Comparison of ENCODE assay signal across 31 cellular contexts in genomic region chr18:34746614-34747013, GRCh38. TPM values are rescaled to one million over a fixed set of nuclear protein-coding genes. Genes with fewer than 3 reads are reported as not detected.
"Had no signal": no experiment of that assay in that cellular context is flagged by ENCODE, and none has a peak within 500 bp of the region (broad histone marks: within the 10 kb centered on the region; RNA-seq: fewer than 3 reads in every experiment).

No MANE protein-coding gene starts in this region.

- H3K4me3 Mint-ChIP-seq: activated CD4-positive, alpha-beta memory T cell treated with anti-CD3 and anti-CD28 coated beads for 36 hours; activated CD4-positive, alpha-beta T cell treated with anti-CD3 and anti-CD28 coated beads, Interleukin-2, amount 10 ng/mL, durations not matched to agents 24 days and 14 days; activated naive CD4-positive, alpha-beta T cell treated with anti-CD3 and anti-CD28 coated beads, Interleukin-2, amount 10 ng/mL, durations not matched to agents 7 days and 5 days; activated naive CD8-positive, alpha-beta T cell treated with anti-CD3 and anti-CD28 coated beads, Interleukin-2, amount 10 ng/mL, durations not matched to agents 7 days and 5 days; activated T-helper 1 cell treated with anti-CD3 and anti-CD28 coated beads, Interleukin-12 subunit alpha, Interleukin-12 subunit beta, Interleukin-2, Interleukin-4 antibody, amounts not matched to agents 30 ng/mL and 10 ng/mL and 1 ng/mL, durations not matched to agents 14 hours and 24 hours and 36 hours; natural killer cell treated with Interleukin-12 subunit alpha and Interleukin-12 subunit beta and Interleukin-15 and Interleukin-18, amount 100 ng/mL, for 72 hours; stimulated activated effector memory CD8-positive, alpha-beta T cell treated with anti-CD3 and anti-CD28 coated beads, Interleukin-12 subunit alpha, Interleukin-12 subunit beta, amount 100 ng/mL, for 72 hours; stimulated activated naive CD8-positive, alpha-beta T cell treated with anti-CD3 and anti-CD28 coated beads, Interleukin-15, amount 100 ng/mL, for 72 hours; T-helper 1 cell treated with Interleukin-12 subunit alpha and Interleukin-12 subunit beta and Interleukin-4 antibody, amounts not matched to agents 30 μg/mL and 1 μg/mL, for 36 hours had no signal

- H3K4me1 ChIP-seq: ascending aorta, esophagus squamous epithelium, lower lobe of right lung, right lobe of liver, tibial nerve had no signal

- H3K4me1 Mint-ChIP-seq: activated CD4-positive, alpha-beta T cell treated with anti-CD3 and anti-CD28 coated beads, Interleukin-2, amount 10 ng/mL, durations not matched to agents 24 days and 14 days; activated naive CD4-positive, alpha-beta T cell treated with anti-CD3 and anti-CD28 coated beads, Interleukin-2, amount 10 ng/mL, durations not matched to agents 7 days and 5 days; activated naive CD8-positive, alpha-beta T cell treated with anti-CD3 and anti-CD28 coated beads, Interleukin-2, amount 10 ng/mL, durations not matched to agents 7 days and 5 days; stimulated activated effector memory CD8-positive, alpha-beta T cell treated with anti-CD3 and anti-CD28 coated beads, Interleukin-12 subunit alpha, Interleukin-12 subunit beta, amount 100 ng/mL, for 72 hours; stimulated activated naive CD8-positive, alpha-beta T cell treated with anti-CD3 and anti-CD28 coated beads, Interleukin-15, amount 100 ng/mL, for 72 hours had no signal

- H3K27me3 ChIP-seq: ascending aorta, brain microvascular endothelial cell, esophagus squamous epithelium, hepatocyte, right lobe of liver, tibial nerve had no signal

- H3K27ac ChIP-seq: ascending aorta, brain microvascular endothelial cell, epithelial cell of prostate, esophagus squamous epithelium, hepatocyte, lower lobe of right lung, right lobe of liver, tibial nerve had no signal

- H3K27ac Mint-ChIP-seq: activated CD4-positive, alpha-beta memory T cell treated with anti-CD3 and anti-CD28 coated beads for 36 hours; activated CD4-positive, alpha-beta T cell treated with anti-CD3 and anti-CD28 coated beads, Interleukin-2, amount 10 ng/mL, durations not matched to agents 24 days and 14 days; activated naive CD4-positive, alpha-beta T cell treated with anti-CD3 and anti-CD28 coated beads, Interleukin-2, amount 10 ng/mL, durations not matched to agents 7 days and 5 days; activated naive CD8-positive, alpha-beta T cell treated with anti-CD3 and anti-CD28 coated beads, Interleukin-2, amount 10 ng/mL, durations not matched to agents 7 days and 5 days; activated T-helper 1 cell treated with anti-CD3 and anti-CD28 coated beads, Interleukin-12 subunit alpha, Interleukin-12 subunit beta, Interleukin-2, Interleukin-4 antibody, amounts not matched to agents 30 ng/mL and 10 ng/mL and 1 ng/mL, durations not matched to agents 14 hours and 24 hours and 36 hours; natural killer cell treated with Interleukin-12 subunit alpha and Interleukin-12 subunit beta and Interleukin-15 and Interleukin-18, amount 100 ng/mL, for 72 hours; stimulated activated effector memory CD8-positive, alpha-beta T cell treated with anti-CD3 and anti-CD28 coated beads, Interleukin-12 subunit alpha, Interleukin-12 subunit beta, amount 100 ng/mL, for 72 hours; stimulated activated naive CD8-positive, alpha-beta T cell treated with anti-CD3 and anti-CD28 coated beads, Interleukin-15, amount 100 ng/mL, for 72 hours; T-helper 1 cell treated with Interleukin-12 subunit alpha and Interleukin-12 subunit beta and Interleukin-4 antibody, amounts not matched to agents 30 μg/mL and 1 μg/mL, for 36 hours had no signal

- H3K36me3 Mint-ChIP-seq: activated CD4-positive, alpha-beta memory T cell treated with anti-CD3 and anti-CD28 coated beads for 36 hours; activated naive CD4-positive, alpha-beta T cell treated with anti-CD3 and anti-CD28 coated beads, Interleukin-2, amount 10 ng/mL, durations not matched to agents 7 days and 5 days; activated naive CD8-positive, alpha-beta T cell treated with anti-CD3 and anti-CD28 coated beads, Interleukin-2, amount 10 ng/mL, durations not matched to agents 7 days and 5 days; natural killer cell treated with Interleukin-12 subunit alpha and Interleukin-12 subunit beta and Interleukin-15 and Interleukin-18, amount 100 ng/mL, for 72 hours; stimulated activated effector memory CD8-positive, alpha-beta T cell treated with anti-CD3 and anti-CD28 coated beads, Interleukin-12 subunit alpha, Interleukin-12 subunit beta, amount 100 ng/mL, for 72 hours had no signal

- H3K36me3 ChIP-seq: ascending aorta, brain microvascular endothelial cell, esophagus squamous epithelium, lower lobe of right lung, right lobe of liver, tibial nerve had no signal

- H3K27me3 Mint-ChIP-seq: activated naive CD4-positive, alpha-beta T cell treated with anti-CD3 and anti-CD28 coated beads, Interleukin-2, amount 10 ng/mL, durations not matched to agents 7 days and 5 days had no signal

- H3K9me3 ChIP-seq: ascending aorta, esophagus squamous epithelium, lower lobe of right lung, right lobe of liver, tibial nerve had no signal

- DNase-seq: activated CD4-positive, alpha-beta memory T cell treated with anti-CD3 and anti-CD28 coated beads for 36 hours; activated CD4-positive, alpha-beta T cell treated with anti-CD3 and anti-CD28 coated beads, Interleukin-2, amount 10 ng/mL, durations not matched to agents 24 days and 14 days; activated CD4-positive, CD25-positive, alpha-beta regulatory T cell treated with anti-CD3 and anti-CD28 coated beads, Interleukin-2, amount 50 U/mL, for 72 hours; activated CD8-positive, alpha-beta memory T cell treated with anti-CD3 and anti-CD28 coated beads, Interleukin-2, amount 50 U/mL, for 4 hours; activated gamma-delta T cell; activated naive CD4-positive, alpha-beta T cell treated with anti-CD3 and anti-CD28 coated beads, Interleukin-2, amount 10 ng/mL, durations not matched to agents 7 days and 5 days; activated naive CD8-positive, alpha-beta T cell treated with anti-CD3 and anti-CD28 coated beads, Interleukin-2, amount 10 ng/mL, durations not matched to agents 7 days and 5 days; activated T-cell treated with anti-CD3 and anti-CD28 coated beads, Interleukin-2, amount 50 U/mL, for 1 hour; brain microvascular endothelial cell; caudate nucleus; effector CD4-positive, alpha-beta T cell; esophagus squamous epithelium; left colon; lower lobe of right lung; mesendoderm; posterior cingulate gyrus; right lobe of liver; stimulated activated CD4-positive, alpha-beta T cell treated with anti-CD3 and anti-CD28 coated beads, Interleukin-4, amount 100 ng/mL, for 1 hour; stimulated activated naive CD8-positive, alpha-beta T cell treated with anti-CD3 and anti-CD28 coated beads, Interleukin-15, amount 100 ng/mL, for 72 hours; substantia nigra; SW 1271; T-helper 9 cell had no signal

- ATAC-seq: left colon; lower lobe of right lung; natural killer cell treated with Interleukin-12 subunit alpha and Interleukin-12 subunit beta and Interleukin-15 and Interleukin-18, amount 100 ng/mL, for 72 hours; right lobe of liver; stimulated activated effector memory CD8-positive, alpha-beta T cell treated with anti-CD3 and anti-CD28 coated beads, Interleukin-12 subunit alpha, Interleukin-12 subunit beta, amount 100 ng/mL, for 72 hours; stimulated activated naive CD8-positive, alpha-beta T cell treated with anti-CD3 and anti-CD28 coated beads, Interleukin-15, amount 100 ng/mL, for 72 hours had no signal

- H3K9me3 Mint-ChIP-seq: activated CD4-positive, alpha-beta memory T cell treated with anti-CD3 and anti-CD28 coated beads for 36 hours; activated CD4-positive, alpha-beta T cell treated with anti-CD3 and anti-CD28 coated beads, Interleukin-2, amount 10 ng/mL, durations not matched to agents 24 days and 14 days; activated naive CD4-positive, alpha-beta T cell treated with anti-CD3 and anti-CD28 coated beads, Interleukin-2, amount 10 ng/mL, durations not matched to agents 7 days and 5 days; activated naive CD8-positive, alpha-beta T cell treated with anti-CD3 and anti-CD28 coated beads, Interleukin-2, amount 10 ng/mL, durations not matched to agents 7 days and 5 days; activated T-helper 1 cell treated with anti-CD3 and anti-CD28 coated beads, Interleukin-12 subunit alpha, Interleukin-12 subunit beta, Interleukin-2, Interleukin-4 antibody, amounts not matched to agents 30 ng/mL and 10 ng/mL and 1 ng/mL, durations not matched to agents 14 hours and 24 hours and 36 hours; natural killer cell treated with Interleukin-12 subunit alpha and Interleukin-12 subunit beta and Interleukin-15 and Interleukin-18, amount 100 ng/mL, for 72 hours; stimulated activated effector memory CD8-positive, alpha-beta T cell treated with anti-CD3 and anti-CD28 coated beads, Interleukin-12 subunit alpha, Interleukin-12 subunit beta, amount 100 ng/mL, for 72 hours; stimulated activated naive CD8-positive, alpha-beta T cell treated with anti-CD3 and anti-CD28 coated beads, Interleukin-15, amount 100 ng/mL, for 72 hours; T-helper 1 cell treated with Interleukin-12 subunit alpha and Interleukin-12 subunit beta and Interleukin-4 antibody, amounts not matched to agents 30 μg/mL and 1 μg/mL, for 36 hours had no signal

- H3K4me3 ChIP-seq: ascending aorta, esophagus squamous epithelium, hepatocyte, lower lobe of right lung, right lobe of liver, tibial nerve had no signal

RNA-seq across cellular contexts. Expression of gene DTNA, which starts 36.5 kb away (rescaled TPM):
- total RNA-seq: activated CD4-positive, alpha-beta memory T cell treated with anti-CD3 and anti-CD28 coated beads for 36 hours; activated CD4-positive, alpha-beta T cell treated with anti-CD3 and anti-CD28 coated beads, Interleukin-2, amount 10 ng/mL, durations not matched to agents 24 days and 14 days; activated CD8-positive, alpha-beta memory T cell treated with anti-CD3 and anti-CD28 coated beads for 36 hours; activated naive CD8-positive, alpha-beta T cell treated with anti-CD3 and anti-CD28 coated beads, Interleukin-2, amount 10 ng/mL, durations not matched to agents 7 days and 5 days; activated T-helper 1 cell treated with anti-CD3 and anti-CD28 coated beads, Interleukin-12 subunit alpha, Interleukin-12 subunit beta, Interleukin-2, Interleukin-4 antibody, amounts not matched to agents 30 ng/mL and 10 ng/mL and 1 ng/mL, durations not matched to agents 14 hours and 24 hours and 36 hours; natural killer cell treated with Interleukin-12 subunit alpha and Interleukin-12 subunit beta and Interleukin-15 and Interleukin-18, amount 100 ng/mL, for 72 hours had no signal
